Comparison of ENCODE assay signal across 8 cellular contexts in genomic region chr2:127324635-127325034, GRCh38. TPM values are rescaled to one million over a fixed set of nuclear protein-coding genes. Genes with fewer than 3 reads are reported as not detected.
DNase-seq lines count a peak whose midpoint lies in the region; ATAC-seq and TF ChIP-seq lines count a peak whose summit lies in the region.

No MANE protein-coding gene starts in this region.

- H3K4me1 Mint-ChIP-seq in nephron: no peaks in the 10 kb centered on the region

- no peaks in the 10 kb centered on the region for H3K4me1 ChIP-seq in right atrium auricular region

- ATAC-seq in Right ventricle myocardium superior (ENCODE audit: poor library complexity): peak; percentile 46
- ATAC-seq in HG02678 (IDR thresholded peaks at IDR 0.05; ENCODE audit: unreplicated experiment): no peak
- no peak for ATAC-seq in HG03442 (IDR thresholded peaks at IDR 0.05; ENCODE audit: unreplicated experiment)

- peaks cover 8% of the 10 kb centered on the region for H3K9me3 Mint-ChIP-seq in nephron

- H3K4me3 ChIP-seq in right atrium auricular region (no peak overlapping the region), choroid plexus epithelial cell (ENCODE audit: low read depth, low read length) (no peak overlapping the region)

- peaks cover 48% of the 10 kb centered on the region for H3K36me3 Mint-ChIP-seq in nephron (ENCODE audit: low read depth)

- no peaks in the 10 kb centered on the region for H3K27me3 ChIP-seq in right atrium auricular region

- intact Hi-C loops in Right ventricle myocardium superior (cut with DNase I): loop anchor here (5.0 kb wide), 1 partner anchor 163 kb away; no protein-coding TSS in a partner anchor

- H3K27ac Mint-ChIP-seq in nephron: no peak overlapping the region

- no peaks in the 10 kb centered on the region for H3K27me3 Mint-ChIP-seq in nephron (ENCODE audit: low read depth)

- H3K36me3 ChIP-seq in right atrium auricular region: peaks cover 58% of the 10 kb centered on the region

- DNase-seq in Right ventricle myocardium superior (no peak), right atrium auricular region (ENCODE audit: low spot score) (no peak), NCI-H446 (lab: John Stamatoyannopoulos, UW) (peak; percentile 2 to 37), choroid plexus epithelial cell (ENCODE audit: low read depth) (peak; percentile 81), occipital lobe (lab: John Stamatoyannopoulos, UW) (no peak)

- no peak overlapping the region for H3K4me3 Mint-ChIP-seq in nephron

- H3K9me3 ChIP-seq in right atrium auricular region: peaks cover 0 to 9% of the 10 kb centered on the region in 2 donors

- peak in 1 of 2 donors; percentile 69 for TF ChIP-seq CTCF in right atrium auricular region (IDR thresholded peaks at IDR 0.05)
- peak; percentile 63 for TF ChIP-seq CTCF in choroid plexus epithelial cell (conservative IDR thresholded peaks at IDR 0.05; ENCODE audit: low read depth, low read length)
- peak; percentile 62 to 70 (median 69) for TF ChIP-seq CTCF in nephron (IDR thresholded peaks at IDR 0.05; ENCODE audit: unreplicated experiment in 3 of 3)

- no peak overlapping the region for H3K27ac ChIP-seq in right atrium auricular region

RNA-seq across cellular contexts. Expression of gene ERCC3, which starts 30.7 kb away (rescaled TPM):
- total RNA-seq in Right ventricle myocardium superior (18.2 TPM), right atrium auricular region (10 to 100 TPM; 13.9 to 15.8 TPM), occipital lobe (43.0 TPM)

Comparison
In these comparisons a context has a peak if more than half of its experiments do, and no peak if none do; other contexts are left out.
1. DNase-seq: peak in NCI-H446 (2 of 2) and choroid plexus epithelial cell (single experiment); none in Right ventricle myocardium superior (single experiment), right atrium auricular region (single experiment) and occipital lobe (single experiment).